Comparison of ENCODE assay signal across 1 cellular context in the genomic region with DNA sequence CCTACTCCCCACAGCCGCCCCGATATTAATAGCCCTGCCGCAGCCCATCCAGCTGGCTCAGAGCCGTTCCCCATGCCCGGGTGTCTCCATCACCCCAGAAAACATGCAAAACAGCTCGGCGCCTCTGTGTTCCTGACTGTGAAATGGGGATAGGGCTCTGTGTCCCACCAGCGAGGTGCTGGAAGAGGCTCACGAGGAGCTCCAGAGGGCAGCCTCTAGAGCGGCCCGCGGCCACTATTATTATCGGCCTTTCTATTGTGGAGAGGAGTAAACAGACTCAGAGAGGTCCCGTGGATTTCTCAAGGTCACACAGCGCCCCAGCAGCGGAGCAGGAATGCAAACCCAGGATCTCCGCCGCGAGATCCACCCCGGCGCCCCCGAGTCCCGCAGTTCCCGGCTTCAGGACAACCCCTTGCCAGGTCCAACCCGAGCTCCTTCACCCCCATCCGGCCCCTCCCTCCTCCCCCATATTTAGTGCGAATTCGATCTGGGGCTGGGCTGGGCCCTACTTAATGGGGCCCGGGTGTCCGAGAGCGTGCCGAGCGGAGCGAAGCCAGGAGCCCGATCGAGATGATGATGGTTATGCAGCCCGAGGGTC.
TF ChIP-seq lines count a peak whose summit lies in the region.

Gene ACTN3 (plus strand): TSS at position 536 of the 598 bp plus-strand sequence. CDS start 35 bp downstream, at position 571.

TF ChIP-seq in HepG2, 621 proteins besides CTCF, POLR2A, EP300 and RAD21 (continued from another document):
- 0 out of 2 replicates have a peak, but pooled peaks have one; percentile 29 for TF ChIP-seq ZNF333 (CRISPR knock-in tag; IDR thresholded peaks at IDR 0.05; ENCODE audit: borderline replicate concordance)
- 0 out of 2 replicates have a peak, but pooled peaks have one; percentile 15 for TF ChIP-seq KDM3A (CRISPR knock-in tag; IDR thresholded peaks at IDR 0.05; ENCODE audit: low read depth)
- peak; percentile 53; the same call in 1 of the 2 replicates for TF ChIP-seq HIVEP1 (CRISPR knock-in tag; IDR thresholded peaks at IDR 0.05)
- peak; percentile 22; the same call in 1 of the 2 replicates for TF ChIP-seq RXRA (CRISPR knock-in tag; IDR thresholded peaks at IDR 0.05)
- 0 out of 2 replicates have a peak, but pooled peaks have one; percentile 38 for TF ChIP-seq ZNF136 (CRISPR knock-in tag; IDR thresholded peaks at IDR 0.05; ENCODE audit: low read depth)
- peak; percentile 89; the same call in 1 of the 2 replicates for TF ChIP-seq SRF (IDR thresholded peaks at IDR 0.05; ENCODE audit: low read depth, low read length)
- peak; percentile 99 for TF ChIP-seq ZNF629 (CRISPR knock-in tag; conservative IDR thresholded peaks at IDR 0.05)
- TF ChIP-seq ZNF639 (CRISPR knock-in tag; conservative IDR thresholded peaks at IDR 0.05), result peak; percentile 20; the same call in 1 of the 2 replicates
- TF ChIP-seq ZFP82 (CRISPR knock-in tag; IDR thresholded peaks at IDR 0.05; ENCODE audit: borderline replicate concordance), result no peak
- TF ChIP-seq ADNP (CRISPR knock-in tag; IDR thresholded peaks at IDR 0.05), result peak; percentile 94
- 0 out of 2 replicates have a peak, but pooled peaks have one; percentile 3 for TF ChIP-seq PITX1 (CRISPR knock-in tag; IDR thresholded peaks at IDR 0.05)
- TF ChIP-seq ERF (CRISPR knock-in tag; IDR thresholded peaks at IDR 0.05), result 0 out of 2 replicates have a peak, but pooled peaks have one; percentile 10
- no peak for TF ChIP-seq ZFYVE20 (CRISPR knock-in tag; IDR thresholded peaks at IDR 0.05; ENCODE audit: borderline replicate concordance, low read depth)
- 0 out of 2 replicates have a peak, but pooled peaks have one; percentile 7 for TF ChIP-seq RXRB (CRISPR knock-in tag; IDR thresholded peaks at IDR 0.05; ENCODE audit: borderline replicate concordance)
- peak; percentile 91 for TF ChIP-seq RCOR2 (CRISPR knock-in tag; IDR thresholded peaks at IDR 0.05)
- no peak for TF ChIP-seq ZNF678 (CRISPR knock-in tag; IDR thresholded peaks at IDR 0.05)
- TF ChIP-seq ZNF768 (CRISPR knock-in tag; IDR thresholded peaks at IDR 0.05), result peak; percentile 99
- TF ChIP-seq, protein P1, sequence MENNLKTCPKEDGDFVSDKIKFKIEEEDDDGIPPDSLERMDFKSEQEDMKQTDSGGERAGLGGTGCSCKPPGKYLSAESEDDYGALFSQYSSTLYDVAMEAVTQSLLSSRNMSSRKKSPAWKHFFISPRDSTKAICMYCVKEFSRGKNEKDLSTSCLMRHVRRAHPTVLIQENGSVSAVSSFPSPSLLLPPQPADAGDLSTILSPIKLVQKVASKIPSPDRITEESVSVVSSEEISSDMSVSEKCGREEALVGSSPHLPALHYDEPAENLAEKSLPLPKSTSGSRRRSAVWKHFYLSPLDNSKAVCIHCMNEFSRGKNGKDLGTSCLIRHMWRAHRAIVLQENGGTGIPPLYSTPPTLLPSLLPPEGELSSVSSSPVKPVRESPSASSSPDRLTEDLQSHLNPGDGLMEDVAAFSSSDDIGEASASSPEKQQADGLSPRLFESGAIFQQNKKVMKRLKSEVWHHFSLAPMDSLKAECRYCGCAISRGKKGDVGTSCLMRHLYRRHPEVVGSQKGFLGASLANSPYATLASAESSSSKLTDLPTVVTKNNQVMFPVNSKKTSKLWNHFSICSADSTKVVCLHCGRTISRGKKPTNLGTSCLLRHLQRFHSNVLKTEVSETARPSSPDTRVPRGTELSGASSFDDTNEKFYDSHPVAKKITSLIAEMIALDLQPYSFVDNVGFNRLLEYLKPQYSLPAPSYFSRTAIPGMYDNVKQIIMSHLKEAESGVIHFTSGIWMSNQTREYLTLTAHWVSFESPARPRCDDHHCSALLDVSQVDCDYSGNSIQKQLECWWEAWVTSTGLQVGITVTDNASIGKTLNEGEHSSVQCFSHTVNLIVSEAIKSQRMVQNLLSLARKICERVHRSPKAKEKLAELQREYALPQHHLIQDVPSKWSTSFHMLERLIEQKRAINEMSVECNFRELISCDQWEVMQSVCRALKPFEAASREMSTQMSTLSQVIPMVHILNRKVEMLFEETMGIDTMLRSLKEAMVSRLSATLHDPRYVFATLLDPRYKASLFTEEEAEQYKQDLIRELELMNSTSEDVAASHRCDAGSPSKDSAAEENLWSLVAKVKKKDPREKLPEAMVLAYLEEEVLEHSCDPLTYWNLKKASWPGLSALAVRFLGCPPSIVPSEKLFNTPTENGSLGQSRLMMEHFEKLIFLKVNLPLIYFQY (CRISPR knock-in tag; IDR thresholded peaks at IDR 0.05; ENCODE audit: borderline replicate concordance), result 0 out of 2 replicates have a peak, but pooled peaks have one; percentile 4
- TF ChIP-seq BRF2 (CRISPR knock-in tag; IDR thresholded peaks at IDR 0.05), result no peak
- TF ChIP-seq CREM (IDR thresholded peaks at IDR 0.05), result 0 out of 2 replicates have a peak, but pooled peaks have one; percentile 5
- TF ChIP-seq CREM (CRISPR knock-in tag; IDR thresholded peaks at IDR 0.05), result no peak
- TF ChIP-seq SMARCC2 (IDR thresholded peaks at IDR 0.05), result no peak
- peak; percentile 33; the same call in 1 of the 2 replicates for TF ChIP-seq ZNF547 (CRISPR knock-in tag; IDR thresholded peaks at IDR 0.05)
- TF ChIP-seq PCBP1 (IDR thresholded peaks at IDR 0.05; ENCODE audit: borderline replicate concordance, low read depth, low read length), result peak; percentile 66; the same call in 1 of the 2 replicates
- peak; percentile 15 for TF ChIP-seq ZFP36 (IDR thresholded peaks at IDR 0.05; ENCODE audit: borderline replicate concordance, low read depth, low read length, partially characterized antibody)
- no peak for TF ChIP-seq CENPT (CRISPR knock-in tag; IDR thresholded peaks at IDR 0.05; ENCODE audit: low read depth)
- peak; percentile 98 for TF ChIP-seq CHD4 (IDR thresholded peaks at IDR 0.05; ENCODE audit: borderline replicate concordance, low read length)
- TF ChIP-seq, protein P2, sequence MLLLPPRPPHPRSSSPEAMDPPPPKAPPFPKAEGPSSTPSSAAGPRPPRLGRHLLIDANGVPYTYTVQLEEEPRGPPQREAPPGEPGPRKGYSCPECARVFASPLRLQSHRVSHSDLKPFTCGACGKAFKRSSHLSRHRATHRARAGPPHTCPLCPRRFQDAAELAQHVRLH (CRISPR knock-in tag; IDR thresholded peaks at IDR 0.05; ENCODE audit: borderline replicate concordance, low read depth), result 0 out of 2 replicates have a peak, but pooled peaks have one; percentile 6
- TF ChIP-seq ZNF44 (CRISPR knock-in tag; IDR thresholded peaks at IDR 0.05), result 0 out of 2 replicates have a peak, but pooled peaks have one; percentile 39
- peak; percentile 51; the same call in 1 of the 2 replicates for TF ChIP-seq NRL (CRISPR knock-in tag; IDR thresholded peaks at IDR 0.05; ENCODE audit: borderline replicate concordance)
- peak; percentile 90 for TF ChIP-seq KDM1A (CRISPR knock-in tag; IDR thresholded peaks at IDR 0.05)
- TF ChIP-seq YY1 (IDR thresholded peaks at IDR 0.05; ENCODE audit: insufficient read depth, insufficient replicate concordance, low read depth, low read length), result peak; percentile 10
- no peak for TF ChIP-seq ZNF644 (CRISPR knock-in tag; IDR thresholded peaks at IDR 0.05; ENCODE audit: low read depth)
